In genomic region chr7:67019562-67020390, GRCh38 we compare ENCODE assay signal across 12 cellular contexts. TPM values are rescaled to one million over a fixed set of nuclear protein-coding genes. Genes with fewer than 3 reads are reported as not detected.
A peak's percentile ranks its signal among the peaks of the same experiment; 100 is the strongest.
DNase-seq lines count a peak whose midpoint lies in the region; ATAC-seq and TF ChIP-seq lines count a peak whose summit lies in the region.
"Had no signal": no experiment of that assay in that cellular context is flagged by ENCODE, and none has a peak within 500 bp of the region (broad histone marks: within the 10 kb centered on the region; RNA-seq: fewer than 3 reads in every experiment).

No MANE protein-coding gene starts in this region.

- intact Hi-C loops in mammary epithelial cell (cut with micrococcal nuclease): no loop called here
- intact Hi-C loops in breast epithelium (cut with DNase I; ENCODE audit: low total_unique reads): no loop called here

- CTCF ChIA-PET in mammary epithelial cell (lab: Charles Lee; ENCODE audit: low non-redundant PET): interaction anchor here (0.6 to 0.7 kb wide), 2 partner anchors 21 to 282 kb away, joined by 3 to 7 read pairs; no protein-coding TSS in a partner anchor

- no peak overlapping the region for H3K27ac ChIP-seq in mammary epithelial cell (ENCODE audit: insufficient read depth, low read depth, low read length)
- H3K27ac ChIP-seq in breast epithelium: no peak overlapping the region
- H3K27ac ChIP-seq: cardiac muscle cell had no signal

- TF ChIP-seq CTCF in mammary epithelial cell (conservative IDR thresholded peaks at IDR 0.05 in 1 of 2, IDR thresholded peaks at IDR 0.05 in 1 of 2; ENCODE audit: extremely low read depth in 1 of 2, insufficient read depth in 1 of 2, low read depth in 1 of 2, low read length in 2 of 2) (no peak), breast epithelium (IDR thresholded peaks at IDR 0.05) (no peak), GM13977 (IDR thresholded peaks at IDR 0.05; ENCODE audit: extremely low read depth, insufficient read depth, missing control alignments) (no peak)

- DNase-seq in mammary epithelial cell: peak; percentile 51
- no peak for DNase-seq in breast epithelium (ENCODE audit: low spot score in 2 of 2)
- peak; percentile 80 for DNase-seq in NCI-H2171 treated with DMSO at 0.1 percent for 48 hours (lab: John Stamatoyannopoulos, UW)
- DNase-seq in amniotic epithelial cell (ENCODE audit: low read depth): peak; percentile 18
- no peak for DNase-seq in GM13977 (ENCODE audit: low spot score)
- DNase-seq in SIG-M5 treated with dmso at 0.1 percent for 504 hours (lab: John Stamatoyannopoulos, UW; ENCODE audit: unreplicated experiment): no peak
- DNase-seq: CD8-positive, alpha-beta T cell; heart left ventricle; NCI-H2107 had no signal

- H3K4me3 ChIP-seq in mammary epithelial cell (replicated peaks in 1 of 3; ENCODE audit: insufficient read depth in 1 of 3, low read depth in 2 of 3, low read length in 3 of 3) (no peak overlapping the region), breast epithelium (no peak overlapping the region)
- H3K4me3 ChIP-seq: cardiac muscle cell, heart left ventricle had no signal

- H3K4me1 ChIP-seq in mammary epithelial cell (ENCODE audit: insufficient read depth, low read length): peaks cover under 1% of the 10 kb centered on the region
- no peaks in the 10 kb centered on the region for H3K4me1 ChIP-seq in breast epithelium

- no peak for ATAC-seq in GM18498 (IDR thresholded peaks at IDR 0.05; ENCODE audit: unreplicated experiment)
- no peak for ATAC-seq in GM21367 (IDR thresholded peaks at IDR 0.05; ENCODE audit: unreplicated experiment)
- ATAC-seq: CD8-positive, alpha-beta T cell; heart left ventricle had no signal

- BruUV-seq in mammary epithelial cell (replicated peaks; lab: Mats Ljungman, UMichigan): no TSS peak

- H3K9me3 ChIP-seq in mammary epithelial cell (replicated peaks; ENCODE audit: insufficient read depth, low read length) (no peaks in the 10 kb centered on the region), breast epithelium (no peaks in the 10 kb centered on the region)
- H3K9me3 ChIP-seq: heart left ventricle had no signal

- WGBS in mammary epithelial cell (ENCODE audit: low coverage, missing lambda C conversion rate): 87% methylated on average over 8 of the region's 8 CpGs

- no peaks in the 10 kb centered on the region for H3K27me3 ChIP-seq in mammary epithelial cell (ENCODE audit: insufficient read depth, low read length)
- H3K27me3 ChIP-seq in breast epithelium: no peaks in the 10 kb centered on the region
- H3K27me3 ChIP-seq: cardiac muscle cell, heart left ventricle had no signal

- in situ Hi-C loops in mammary epithelial cell (cut with MboI; ENCODE audit: low sequenced_read_pairs in 2 of 2): no loop called here
- in situ Hi-C loops in GM13977 (cut with MboI; ENCODE audit: low pct_unique_long_range_greater_than_20kb, low sequenced_read_pairs, unreplicated experiment): no loop called here

- H3K9ac ChIP-seq in mammary epithelial cell (ENCODE audit: insufficient read depth, low read length): no peak overlapping the region

- H3K79me2 ChIP-seq in mammary epithelial cell (ENCODE audit: insufficient read depth, low read length): no peaks in the 10 kb centered on the region

- H3K36me3 ChIP-seq in mammary epithelial cell (ENCODE audit: insufficient read depth, low read length) (peaks cover 3% of the 10 kb centered on the region), breast epithelium (peaks cover 3% of the 10 kb centered on the region)

- no peak overlapping the region for H2AFZ ChIP-seq in mammary epithelial cell (ENCODE audit: low read depth, low read length)

- dilution Hi-C loops in mammary epithelial cell (cut with HindIII; ENCODE audit: low sequenced_read_pairs): no loop called here

- H4K20me1 ChIP-seq in mammary epithelial cell (ENCODE audit: insufficient read depth, low read length): no peaks in the 10 kb centered on the region

- H3K4me2 ChIP-seq in mammary epithelial cell (ENCODE audit: insufficient read depth, low read depth, low read length): no peak overlapping the region

- no peak for TF ChIP-seq POLR2A in breast epithelium (IDR thresholded peaks at IDR 0.05)

RNA-seq across cellular contexts. Expression of gene TYW1, which starts 23.1 kb away (rescaled TPM):
- total RNA-seq in mammary epithelial cell (10 to 100 TPM; 13.1 to 13.2 TPM), breast epithelium (10 to 100 TPM; 16.0 to 26.2 (median 23.6) TPM)
- 10.3 TPM for polyA plus RNA-seq in mammary epithelial cell
- polyA minus RNA-seq in mammary epithelial cell: 28.1 TPM

RNA-seq across cellular contexts. Expression of gene SBDS, which starts 24.4 kb away (rescaled TPM):
- total RNA-seq in mammary epithelial cell (100 to 1,000 TPM in 1 of 2 donors, 10 to 100 TPM in 1; 92.0 to 140 TPM), breast epithelium (100 to 1,000 TPM; 116 to 183 (median 124) TPM)
- 64.4 TPM for polyA plus RNA-seq in mammary epithelial cell
- polyA minus RNA-seq in mammary epithelial cell: 20.2 TPM

Comparison
In these comparisons a context has a peak if more than half of its experiments do, and no peak if none do; other contexts are left out.
1. DNase-seq: peak in mammary epithelial cell (single experiment), NCI-H2171 treated with DMSO at 0.1 percent for 48 hours (single experiment) and amniotic epithelial cell (single experiment); none in breast epithelium (0 of 2), GM13977 (single experiment) and SIG-M5 treated with dmso at 0.1 percent for 504 hours (single experiment).